Comparison of ENCODE assay signal across 1 cellular context in the genomic region with DNA sequence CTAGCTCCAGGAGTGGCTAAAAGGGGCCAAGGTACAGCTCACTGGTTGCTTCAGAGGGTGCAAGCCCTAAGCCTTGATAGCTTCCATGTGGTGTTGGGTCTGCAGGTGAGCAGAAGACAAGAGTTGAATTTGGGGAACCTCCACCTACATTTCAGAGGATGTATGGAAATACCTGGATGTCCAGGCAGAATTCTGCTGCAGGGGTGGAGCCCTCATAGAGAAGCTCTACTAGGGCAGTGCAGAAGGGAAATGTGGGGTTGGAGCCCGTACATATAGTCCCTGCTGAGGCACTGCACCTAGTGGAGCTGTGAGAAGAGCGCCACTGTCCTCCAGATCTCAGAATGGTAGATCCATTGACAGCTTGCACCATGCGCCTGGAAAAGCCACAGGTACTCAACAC.
TF ChIP-seq lines count a peak whose summit lies in the region.

No MANE protein-coding gene starts in this region.

TF ChIP-seq in K562, 482 proteins besides CTCF, POLR2A, EP300 and RAD21 (continued from another document):
- TF ChIP-seq ZNF280A (IDR thresholded peaks at IDR 0.05; ENCODE audit: low read depth, partially characterized antibody), result peak; percentile 88
- no peak for TF ChIP-seq TCF7L2 (IDR thresholded peaks at IDR 0.05; ENCODE audit: low read depth, low read length)
- TF ChIP-seq TRIM28 (IDR thresholded peaks at IDR 0.05), result peak; percentile 94
- no peak for TF ChIP-seq POLR2H (tag; IDR thresholded peaks at IDR 0.05; ENCODE audit: low read depth)
- peak; percentile 97 for TF ChIP-seq CBX5 (IDR thresholded peaks at IDR 0.05; ENCODE audit: borderline replicate concordance, low read depth)
- TF ChIP-seq BRD9 (IDR thresholded peaks at IDR 0.05; ENCODE audit: low read depth, partially characterized antibody), result no peak
- no peak for TF ChIP-seq KDM1A (IDR thresholded peaks at IDR 0.05)
- no peak for TF ChIP-seq CBFB (CRISPR knock-in tag; IDR thresholded peaks at IDR 0.05)
- no peak for TF ChIP-seq POU5F1 (IDR thresholded peaks at IDR 0.05; ENCODE audit: borderline replicate concordance, low read depth, low read length, partially characterized antibody)
- TF ChIP-seq ZBTB8A (IDR thresholded peaks at IDR 0.05; ENCODE audit: partially characterized antibody), result no peak
- TF ChIP-seq, protein P1, sequence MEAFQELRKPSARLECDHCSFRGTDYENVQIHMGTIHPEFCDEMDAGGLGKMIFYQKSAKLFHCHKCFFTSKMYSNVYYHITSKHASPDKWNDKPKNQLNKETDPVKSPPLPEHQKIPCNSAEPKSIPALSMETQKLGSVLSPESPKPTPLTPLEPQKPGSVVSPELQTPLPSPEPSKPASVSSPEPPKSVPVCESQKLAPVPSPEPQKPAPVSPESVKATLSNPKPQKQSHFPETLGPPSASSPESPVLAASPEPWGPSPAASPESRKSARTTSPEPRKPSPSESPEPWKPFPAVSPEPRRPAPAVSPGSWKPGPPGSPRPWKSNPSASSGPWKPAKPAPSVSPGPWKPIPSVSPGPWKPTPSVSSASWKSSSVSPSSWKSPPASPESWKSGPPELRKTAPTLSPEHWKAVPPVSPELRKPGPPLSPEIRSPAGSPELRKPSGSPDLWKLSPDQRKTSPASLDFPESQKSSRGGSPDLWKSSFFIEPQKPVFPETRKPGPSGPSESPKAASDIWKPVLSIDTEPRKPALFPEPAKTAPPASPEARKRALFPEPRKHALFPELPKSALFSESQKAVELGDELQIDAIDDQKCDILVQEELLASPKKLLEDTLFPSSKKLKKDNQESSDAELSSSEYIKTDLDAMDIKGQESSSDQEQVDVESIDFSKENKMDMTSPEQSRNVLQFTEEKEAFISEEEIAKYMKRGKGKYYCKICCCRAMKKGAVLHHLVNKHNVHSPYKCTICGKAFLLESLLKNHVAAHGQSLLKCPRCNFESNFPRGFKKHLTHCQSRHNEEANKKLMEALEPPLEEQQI (IDR thresholded peaks at IDR 0.05), result peak; percentile 62; the same call in 1 of the 2 replicates
- TF ChIP-seq, protein P2, sequence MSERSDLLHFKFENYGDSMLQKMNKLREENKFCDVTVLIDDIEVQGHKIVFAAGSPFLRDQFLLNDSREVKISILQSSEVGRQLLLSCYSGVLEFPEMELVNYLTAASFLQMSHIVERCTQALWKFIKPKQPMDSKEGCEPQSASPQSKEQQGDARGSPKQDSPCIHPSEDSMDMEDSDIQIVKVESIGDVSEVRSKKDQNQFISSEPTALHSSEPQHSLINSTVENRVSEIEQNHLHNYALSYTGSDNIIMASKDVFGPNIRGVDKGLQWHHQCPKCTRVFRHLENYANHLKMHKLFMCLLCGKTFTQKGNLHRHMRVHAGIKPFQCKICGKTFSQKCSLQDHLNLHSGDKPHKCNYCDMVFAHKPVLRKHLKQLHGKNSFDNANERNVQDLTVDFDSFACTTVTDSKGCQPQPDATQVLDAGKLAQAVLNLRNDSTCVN (CRISPR knock-in tag; IDR thresholded peaks at IDR 0.05), result no peak
- TF ChIP-seq CBX3 (IDR thresholded peaks at IDR 0.05; ENCODE audit: borderline replicate concordance in 1 of 2, low read length in 2 of 2), result peak in 1 of 2 experiments; percentile 98; a peak in 2 of 3 replicates
- TF ChIP-seq TRIM24 (IDR thresholded peaks at IDR 0.05), result peak in 1 of 2 experiments; percentile 43; a peak in 1 of 4 replicates
- no peak for TF ChIP-seq PTRF (tag; IDR thresholded peaks at IDR 0.05)
- peak; percentile 54; the same call in 1 of the 2 replicates for TF ChIP-seq XRCC3 (IDR thresholded peaks at IDR 0.05)
- no peak for TF ChIP-seq NCOR1 (IDR thresholded peaks at IDR 0.05)
- no peak for TF ChIP-seq NFIX (CRISPR knock-in tag; IDR thresholded peaks at IDR 0.05; ENCODE audit: low read depth)
- no peak for TF ChIP-seq RNF2 (IDR thresholded peaks at IDR 0.05)
- no peak for TF ChIP-seq TBL1XR1 (IDR thresholded peaks at IDR 0.05; ENCODE audit: low read length in 2 of 2)
- TF ChIP-seq, protein P3, sequence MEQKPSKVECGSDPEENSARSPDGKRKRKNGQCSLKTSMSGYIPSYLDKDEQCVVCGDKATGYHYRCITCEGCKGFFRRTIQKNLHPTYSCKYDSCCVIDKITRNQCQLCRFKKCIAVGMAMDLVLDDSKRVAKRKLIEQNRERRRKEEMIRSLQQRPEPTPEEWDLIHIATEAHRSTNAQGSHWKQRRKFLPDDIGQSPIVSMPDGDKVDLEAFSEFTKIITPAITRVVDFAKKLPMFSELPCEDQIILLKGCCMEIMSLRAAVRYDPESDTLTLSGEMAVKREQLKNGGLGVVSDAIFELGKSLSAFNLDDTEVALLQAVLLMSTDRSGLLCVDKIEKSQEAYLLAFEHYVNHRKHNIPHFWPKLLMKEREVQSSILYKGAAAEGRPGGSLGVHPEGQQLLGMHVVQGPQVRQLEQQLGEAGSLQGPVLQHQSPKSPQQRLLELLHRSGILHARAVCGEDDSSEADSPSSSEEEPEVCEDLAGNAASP (IDR thresholded peaks at IDR 0.05), result no peak
- no peak for TF ChIP-seq HCFC1 (IDR thresholded peaks at IDR 0.05; ENCODE audit: low read depth, low read length)
- no peak for TF ChIP-seq ZBTB40 (IDR thresholded peaks at IDR 0.05)
- no peak for TF ChIP-seq ZBTB40 (CRISPR knock-in tag; IDR thresholded peaks at IDR 0.05)
- peak; percentile 89; the same call in 1 of the 2 replicates for TF ChIP-seq CBX1 (IDR thresholded peaks at IDR 0.05; ENCODE audit: low read depth)
- TF ChIP-seq MBD2 (IDR thresholded peaks at IDR 0.05; ENCODE audit: borderline replicate concordance, low read depth), result no peak
- TF ChIP-seq TAL1 (IDR thresholded peaks at IDR 0.05), result no peak
- no peak for TF ChIP-seq PCBP2 (IDR thresholded peaks at IDR 0.05; ENCODE audit: low read depth, low read length, poor library complexity, severe bottlenecking)
- no peak for TF ChIP-seq NFATC3 (IDR thresholded peaks at IDR 0.05)
- no peak for TF ChIP-seq PML (IDR thresholded peaks at IDR 0.05; ENCODE audit: low read length)
- TF ChIP-seq ZFP36 (IDR thresholded peaks at IDR 0.05; ENCODE audit: low read depth, low read length, partially characterized antibody), result peak; percentile 78
- TF ChIP-seq, protein P4, sequence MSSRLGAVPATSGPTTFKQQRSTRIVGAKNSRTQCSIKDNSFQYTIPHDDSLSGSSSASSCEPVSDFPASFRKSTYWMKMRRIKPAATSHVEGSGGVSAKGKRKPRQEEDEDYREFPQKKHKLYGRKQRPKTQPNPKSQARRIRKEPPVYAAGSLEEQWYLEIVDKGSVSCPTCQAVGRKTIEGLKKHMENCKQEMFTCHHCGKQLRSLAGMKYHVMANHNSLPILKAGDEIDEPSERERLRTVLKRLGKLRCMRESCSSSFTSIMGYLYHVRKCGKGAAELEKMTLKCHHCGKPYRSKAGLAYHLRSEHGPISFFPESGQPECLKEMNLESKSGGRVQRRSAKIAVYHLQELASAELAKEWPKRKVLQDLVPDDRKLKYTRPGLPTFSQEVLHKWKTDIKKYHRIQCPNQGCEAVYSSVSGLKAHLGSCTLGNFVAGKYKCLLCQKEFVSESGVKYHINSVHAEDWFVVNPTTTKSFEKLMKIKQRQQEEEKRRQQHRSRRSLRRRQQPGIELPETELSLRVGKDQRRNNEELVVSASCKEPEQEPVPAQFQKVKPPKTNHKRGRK (tag; IDR thresholded peaks at IDR 0.05), result no peak
- no peak for TF ChIP-seq SRSF9 (IDR thresholded peaks at IDR 0.05; ENCODE audit: borderline replicate concordance, low read depth, low read length)
- no peak for TF ChIP-seq CEBPG (CRISPR knock-in tag; IDR thresholded peaks at IDR 0.05)
- no peak for TF ChIP-seq CEBPG (tag; conservative IDR thresholded peaks at IDR 0.05 in 1 of 2, IDR thresholded peaks at IDR 0.05 in 1 of 2)
- no peak for TF ChIP-seq ZC3H11A (IDR thresholded peaks at IDR 0.05; ENCODE audit: low read depth, low read length)
